ENCODE assay signal across 23 cellular contexts in genomic region chr20:43532416-43533055, GRCh38. TPM values are rescaled to one million over a fixed set of nuclear protein-coding genes. Genes with fewer than 3 reads are reported as not detected.
"Had no signal": no experiment of that assay in that cellular context is flagged by ENCODE, and none has a peak within 500 bp of the region (broad histone marks: within the 10 kb centered on the region; RNA-seq: fewer than 3 reads in every experiment).

No MANE protein-coding gene starts in this region.

- H3K27me3 ChIP-seq: esophagus squamous epithelium, right atrium auricular region, suprapubic skin, tibial artery had no signal

- H3K9me3 ChIP-seq: esophagus squamous epithelium, right atrium auricular region, suprapubic skin, tibial artery had no signal

- H3K4me1 ChIP-seq: esophagus squamous epithelium, right atrium auricular region, suprapubic skin, tibial artery had no signal

- H3K4me3 ChIP-seq: esophagus squamous epithelium, right atrium auricular region, suprapubic skin, tibial artery had no signal

- H3K27ac ChIP-seq: epithelial cell of prostate, esophagus squamous epithelium, right atrium auricular region, suprapubic skin, tibial artery had no signal

- DNase-seq: activated B cell treated with CpG ODN at 0.5 μM for 24 hours; activated CD4-positive, alpha-beta T cell treated with anti-CD3 and anti-CD28 coated beads, Interleukin-2, amount 50 U/mL, for 1 hour; activated CD8-positive, alpha-beta T cell treated with anti-CD3 and anti-CD28 coated beads for 36 hours; activated naive CD4-positive, alpha-beta T cell; activated T-cell treated with anti-CD3 and anti-CD28 coated beads for 4 hours; activated T-cell treated with anti-CD3 and anti-CD28 coated beads, Interleukin-2, amount 50 U/mL, for 72 hours; effector CD8-positive, alpha-beta T cell; esophagus squamous epithelium; left cardiac atrium; left ventricle myocardium superior; mammary epithelial cell; naive thymus-derived CD8-positive, alpha-beta T cell; occipital lobe; stimulated activated CD4-positive, alpha-beta T cell treated with anti-CD3 and anti-CD28 coated beads, Interleukin-15, amount 100 ng/mL, for 24 hours; stimulated activated CD4-positive, alpha-beta T cell treated with anti-CD3 and anti-CD28 coated beads, Interleukin-2, amount 100 ng/mL, for 24 hours; stimulated activated naive B cell treated with anti-CD40 and anti-IgM and Interleukin-4, amounts not matched to agents 10 μg/mL and 1 μg/mL and 100 μg/mL, for 72 hours; T-helper 1 cell had no signal

- H3K36me3 ChIP-seq: right atrium auricular region had no signal

- ATAC-seq: activated CD8-positive, alpha-beta T cell treated with anti-CD3 and anti-CD28 coated beads for 36 hours; activated naive CD4-positive, alpha-beta T cell treated with anti-CD3 and anti-CD28 coated beads, Interleukin-2, amount 50 U/mL, for 72 hours; activated T-cell treated with anti-CD3 and anti-CD28 coated beads, Interleukin-2, amount 50 U/mL, for 72 hours; left cardiac atrium; left ventricle myocardium superior; naive thymus-derived CD8-positive, alpha-beta T cell; stimulated activated naive B cell treated with anti-CD40 and anti-IgM and Interleukin-4, amounts not matched to agents 10 μg/mL and 1 μg/mL and 100 μg/mL, for 72 hours had no signal

RNA-seq across cellular contexts. Expression of gene SGK2, which starts 26.3 kb away (rescaled TPM):
- total RNA-seq: occipital lobe, pulmonary artery endothelial cell had no signal
- polyA plus RNA-seq: mammary epithelial cell; naive thymus-derived CD8-positive, alpha-beta T cell had no signal
